ENCODE assay signal across 8 cellular contexts in genomic region chr5:141849371-141850182, GRCh38. TPM values are rescaled to one million over a fixed set of nuclear protein-coding genes. Genes with fewer than 3 reads are reported as not detected.
DNase-seq lines count a peak whose midpoint lies in the region; ATAC-seq and TF ChIP-seq lines count a peak whose summit lies in the region.

No MANE protein-coding gene starts in this region.

- H4K5ac ChIP-seq in mesendoderm (ENCODE audit: low read length) = peak overlapping the region; percentile 29

- H3K23ac ChIP-seq in mesendoderm (ENCODE audit: low read length) = peak overlapping the region; percentile 76

- H3K56ac ChIP-seq in mesendoderm (ENCODE audit: low read length) = peak overlapping the region; percentile 97

- H3K4me3 ChIP-seq in AG10803 (ENCODE audit: low read length) = peak overlapping the region; percentile 88
- peak overlapping the region; percentile 57 for H3K4me3 ChIP-seq in mesendoderm (ENCODE audit: low read length)

- H3K27me3 Mint-ChIP-seq in effector memory CD8-positive, alpha-beta T cell = peaks cover 0 to 10% of the 10 kb centered on the region in 2 donors

- peak overlapping the region; percentile 22 to 74 for H3K27ac Mint-ChIP-seq in effector memory CD8-positive, alpha-beta T cell

- TF ChIP-seq CTCF in AG10803 (conservative IDR thresholded peaks at IDR 0.05; ENCODE audit: low read length) = no peak

- H3K4me2 ChIP-seq in mesendoderm (ENCODE audit: low read length) = peak overlapping the region; percentile 97

- no CpG with 5 or more reads among the region's 76 CpGs for WGBS in mesendoderm (ENCODE audit: extremely low coverage, insufficient coverage, low lambda C conversion rate)

- peak overlapping the region; percentile 82 for H3K4ac ChIP-seq in mesendoderm (ENCODE audit: low read depth, low read length)

- peak overlapping the region; percentile 67 for H2AK5ac ChIP-seq in mesendoderm (ENCODE audit: low read length)

- no peaks in the 10 kb centered on the region for H3K36me3 ChIP-seq in mesendoderm (ENCODE audit: control insufficient read depth, insufficient read depth, low read length)

- no peaks in the 10 kb centered on the region for H3K9me3 Mint-ChIP-seq in effector memory CD8-positive, alpha-beta T cell

- H2BK120ac ChIP-seq in mesendoderm (ENCODE audit: low read depth, low read length) = peak overlapping the region; percentile 48

- H3K36me3 Mint-ChIP-seq in effector memory CD8-positive, alpha-beta T cell (ENCODE audit: insufficient read depth) = peaks cover 3% of the 10 kb centered on the region

- H3K4me1 ChIP-seq in mesendoderm (ENCODE audit: control insufficient read depth, low read depth, low read length) = peaks cover 21% of the 10 kb centered on the region

- H4K8ac ChIP-seq in mesendoderm (ENCODE audit: low read depth, low read length) = no peak overlapping the region

- peak overlapping the region; percentile 84 to 85 for H3K4me3 Mint-ChIP-seq in effector memory CD8-positive, alpha-beta T cell

- DNase-seq in AG10803 (ENCODE audit: low read depth) = peak; percentile 69
- peak; percentile 81 for DNase-seq in NCI-H748 treated with DMSO at 0.1 percent for 48 hours (lab: John Stamatoyannopoulos, UW)
- peak; percentile 35 to 44 for DNase-seq in activated CD8-positive, alpha-beta memory T cell treated with anti-CD3 and anti-CD28 coated beads for 4 hours (ENCODE audit: low read depth in 2 of 2)
- DNase-seq in effector memory CD8-positive, alpha-beta T cell = peak; percentile 39 to 41 (median 39)
- peak; percentile 93 for DNase-seq in mesendoderm
- peak; percentile 57 for DNase-seq in stimulated activated CD8-positive, alpha-beta memory T cell treated with anti-CD3 and anti-CD28 coated beads, Interleukin-12 subunit alpha, Interleukin-12 subunit beta, amount 100 ng/mL, for 4 hours (ENCODE audit: low read depth)

- peak overlapping the region; percentile 77 for H3K18ac ChIP-seq in mesendoderm (ENCODE audit: low read length)

- H3K9ac ChIP-seq in mesendoderm (ENCODE audit: low read length) = peak overlapping the region; percentile 97

- no peaks in the 10 kb centered on the region for H3K79me2 ChIP-seq in mesendoderm (ENCODE audit: control insufficient read depth, insufficient read depth, low read length)

- H3K27me3 ChIP-seq in mesendoderm (ENCODE audit: insufficient read depth, low read length, poor library complexity) = no peaks in the 10 kb centered on the region

- H3K4me1 Mint-ChIP-seq in effector memory CD8-positive, alpha-beta T cell (ENCODE audit: low read depth in 2 of 2) = peaks cover 3 to 9% of the 10 kb centered on the region in 2 donors

- peak; percentile 80 for ATAC-seq in GM19035 (IDR thresholded peaks at IDR 0.05; ENCODE audit: unreplicated experiment)
- peak; percentile 70 for ATAC-seq in HG03354 (IDR thresholded peaks at IDR 0.05; ENCODE audit: poor library complexity, severe bottlenecking, unreplicated experiment)
- peak; percentile 78 for ATAC-seq in effector memory CD8-positive, alpha-beta T cell (replicated peaks)

- H2BK15ac ChIP-seq in mesendoderm (replicated peaks; ENCODE audit: low read depth) = peak overlapping the region; percentile 22

- peak overlapping the region; percentile 98 for H3K27ac ChIP-seq in mesendoderm (ENCODE audit: low read depth, low read length)

- peak overlapping the region; percentile 99 for H2BK5ac ChIP-seq in mesendoderm (ENCODE audit: low read length)

- H3K79me1 ChIP-seq in mesendoderm (ENCODE audit: low read length) = no peaks in the 10 kb centered on the region

RNA-seq across cellular contexts. Expression of gene PCDH1, which starts 28.6 kb away (rescaled TPM):
- 11.8 TPM for polyA plus RNA-seq in mesendoderm (2013, experiment 1 of 2)
- 12.2 TPM for polyA plus RNA-seq in mesendoderm (2013, experiment 2 of 2)

Comparison
In these comparisons a context has a peak if more than half of its experiments do, and no peak if none do; other contexts are left out.
1. Peak in every context shown above with its lines: DNase-seq, ATAC-seq, H3K4me3 ChIP-seq and H3K27ac ChIP-seq.
2. DNase-seq: peak in every context shown above with its lines; median percentile 93 in mesendoderm; 81 in NCI-H748 treated with DMSO at 0.1 percent for 48 hours; 69 in AG10803; 57 in stimulated activated CD8-positive, alpha-beta memory T cell treated with anti-CD3 and anti-CD28 coated beads, Interleukin-12 subunit alpha, Interleukin-12 subunit beta, amount 100 ng/mL, for 4 hours; 40 in activated CD8-positive, alpha-beta memory T cell treated with anti-CD3 and anti-CD28 coated beads for 4 hours; 39 in effector memory CD8-positive, alpha-beta T cell.